In the genomic region with DNA sequence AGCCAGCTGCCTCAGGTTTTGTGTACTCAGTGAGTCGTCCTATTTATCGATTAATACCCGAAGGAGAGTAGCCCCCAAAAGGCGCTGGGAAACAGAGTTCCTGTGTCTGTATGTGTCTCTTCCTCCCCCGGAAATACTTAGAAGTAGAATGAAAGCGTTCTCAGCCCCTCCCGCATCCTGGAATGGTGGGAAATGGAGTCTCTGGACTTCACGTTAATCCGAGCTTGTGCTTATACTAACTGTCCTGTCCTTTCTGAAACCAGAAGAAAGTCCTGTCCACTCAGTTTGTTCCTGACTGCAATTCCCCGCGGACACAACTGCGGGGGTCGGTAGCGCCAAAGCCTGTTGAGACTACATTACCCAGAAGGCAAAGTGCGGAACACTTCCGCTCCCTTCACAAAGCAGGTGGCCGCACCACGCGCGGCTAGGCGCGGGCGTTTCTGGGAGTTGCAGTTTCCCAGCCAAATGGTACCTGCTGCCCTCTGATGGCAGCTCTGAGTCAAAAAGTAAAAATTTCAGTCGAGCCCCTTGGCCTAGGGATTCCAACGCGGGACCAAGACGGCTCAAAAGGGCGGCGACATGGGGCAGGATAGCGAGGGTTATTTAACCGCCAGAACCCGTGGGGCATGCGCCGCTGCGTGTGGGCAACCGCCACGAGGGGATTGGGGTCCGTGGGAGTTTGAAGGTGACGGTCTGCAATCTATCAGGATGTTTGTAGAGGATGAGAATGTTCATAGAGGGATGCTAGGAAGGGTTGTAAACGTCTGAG, we compare ENCODE assay signal across 8 cellular contexts. TPM values are rescaled to one million over a fixed set of nuclear protein-coding genes. Genes with fewer than 3 reads are reported as not detected.
DNase-seq lines count a peak whose midpoint lies in the region; ATAC-seq, FAIRE-seq and TF ChIP-seq lines count a peak whose summit lies in the region.

No MANE protein-coding gene starts in this region.

- TF ChIP-seq RAD21 in A549 (conservative IDR thresholded peaks at IDR 0.05 in 1 of 2, IDR thresholded peaks at IDR 0.05 in 1 of 2): peak; percentile 54 to 64

- peak; percentile 99 for DNase-seq in A549 (ENCODE audit: low read depth in 1 of 2, low spot score in 1 of 2)
- peak; percentile 90 to 97 for DNase-seq in NCI-H446 (lab: John Stamatoyannopoulos, UW)
- peak; percentile 88 for DNase-seq in activated CD4-positive, alpha-beta T cell treated with anti-CD3 and anti-CD28 coated beads for 1 hour
- no peak for DNase-seq in chondrocyte (ENCODE audit: low spot score)
- peak; percentile 71 for DNase-seq in kidney epithelial cell (ENCODE audit: low read depth)
- DNase-seq in stimulated activated CD4-positive, alpha-beta T cell treated with anti-CD3 and anti-CD28 coated beads, Interleukin-15, amount 100 ng/mL, for 24 hours: peak; percentile 95

- peak overlapping the region; percentile 87 to 90 for H3K27ac ChIP-seq in A549

- ATAC-seq in A549: peak; percentile 44 to 64
- peak; percentile 39 for ATAC-seq in HG03175 (IDR thresholded peaks at IDR 0.05; ENCODE audit: unreplicated experiment)

- no peaks in the 10 kb centered on the region for H3K9me3 Mint-ChIP-seq in chondrocyte (ENCODE audit: low read depth)

- WGBS in A549 (ENCODE audit: missing lambda C conversion rate): 3% methylated on average over 40 of the region's 40 CpGs

- H3K27me3 ChIP-seq in kidney epithelial cell (ENCODE audit: control insufficient read depth, insufficient read depth, low read length): no peaks in the 10 kb centered on the region

- CTCF ChIA-PET in A549 (lab: Yijun Ruan, JAX): interaction anchor here (0.8 to 21.7 kb wide), 25 partner anchors 8 to 180 kb away, joined by 3 to 616 read pairs (median 7); a partner anchor contains a TSS

- FAIRE-seq in A549 (lab: Jason Lieb, UNC): peak; percentile 100

- TF ChIP-seq POLR2A in A549 (IDR thresholded peaks at IDR 0.05; ENCODE audit: low read length): peak; percentile 18; the same call in 1 of the 2 replicates
- peak; percentile 27 for TF ChIP-seq POLR2A in GM18526 (IDR thresholded peaks at IDR 0.05; ENCODE audit: extremely low read depth, insufficient read length)

- H3K27ac Mint-ChIP-seq in chondrocyte (ENCODE audit: unreplicated experiment): peak overlapping the region; percentile 96

- no peaks in the 10 kb centered on the region for H3K36me3 Mint-ChIP-seq in chondrocyte (ENCODE audit: low read depth)

- no peaks in the 10 kb centered on the region for H3K27me3 Mint-ChIP-seq in chondrocyte (ENCODE audit: low read depth)

- no peaks in the 10 kb centered on the region for H3K9me3 ChIP-seq in A549

- H3K4me1 Mint-ChIP-seq in chondrocyte (ENCODE audit: low read depth): peaks cover 59% of the 10 kb centered on the region

- peak overlapping the region; percentile 82 for H3K4me3 Mint-ChIP-seq in chondrocyte (ENCODE audit: unreplicated experiment)

- peaks cover 60% of the 10 kb centered on the region for H3K4me1 ChIP-seq in A549

- POLR2A ChIA-PET in A549 (lab: Yijun Ruan, JAX): interaction anchor here (0.6 to 3.9 kb wide), 8 partner anchors 11 to 152 kb away, joined by 3 to 56 read pairs (median 3); a partner anchor contains a TSS

- TF ChIP-seq EP300 in A549 (IDR thresholded peaks at IDR 0.05): no peak; a peak in 1 of 5 replicates

- H3K36me3 ChIP-seq in kidney epithelial cell (ENCODE audit: control insufficient read depth, insufficient read depth, low read length): peaks cover 1% of the 10 kb centered on the region

- TF ChIP-seq CTCF in A549 (IDR thresholded peaks at IDR 0.05) (peak; percentile 86), chondrocyte (IDR thresholded peaks at IDR 0.05) (peak; percentile 87), kidney epithelial cell (IDR thresholded peaks at IDR 0.05; ENCODE audit: insufficient read depth, low read length, poor library complexity, severe bottlenecking) (peak; percentile 59)

- H3K4me3 ChIP-seq in A549 (peak overlapping the region; percentile 65), kidney epithelial cell (ENCODE audit: low read depth, low read length) (peak overlapping the region; percentile 49)

- peak overlapping the region; percentile 95 for H3K4me2 ChIP-seq in A549

TF ChIP-seq in A549, 52 proteins besides CTCF, POLR2A, EP300 and RAD21 (continues in another document):
- TF ChIP-seq MAFK (IDR thresholded peaks at IDR 0.05; ENCODE audit: partially characterized antibody) (peak; percentile 2), FOSL2 (IDR thresholded peaks at IDR 0.05) (no peak), FOSL2 (CRISPR knock-in tag; IDR thresholded peaks at IDR 0.05) (peak; percentile 57), FOSB (CRISPR knock-in tag; IDR thresholded peaks at IDR 0.05) (no peak), RFX5 (IDR thresholded peaks at IDR 0.05) (peak; percentile 47; the same call in 1 of the 2 replicates), KDM5A (IDR thresholded peaks at IDR 0.05) (no peak), BHLHE40 (IDR thresholded peaks at IDR 0.05; ENCODE audit: low read depth, low read length) (no peak), CHD2 (IDR thresholded peaks at IDR 0.05; ENCODE audit: low read length, partially characterized antibody) (no peak), HOXA7 (CRISPR knock-in tag; IDR thresholded peaks at IDR 0.05) (no peak), MYC (IDR thresholded peaks at IDR 0.05; ENCODE audit: borderline replicate concordance, low read length) (peak; percentile 92)
- TF ChIP-seq, protein P1, sequence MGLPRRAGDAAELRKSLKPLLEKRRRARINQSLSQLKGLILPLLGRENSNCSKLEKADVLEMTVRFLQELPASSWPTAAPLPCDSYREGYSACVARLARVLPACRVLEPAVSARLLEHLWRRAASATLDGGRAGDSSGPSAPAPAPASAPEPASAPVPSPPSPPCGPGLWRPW (IDR thresholded peaks at IDR 0.05): no peak
- TF ChIP-seq, protein P2, sequence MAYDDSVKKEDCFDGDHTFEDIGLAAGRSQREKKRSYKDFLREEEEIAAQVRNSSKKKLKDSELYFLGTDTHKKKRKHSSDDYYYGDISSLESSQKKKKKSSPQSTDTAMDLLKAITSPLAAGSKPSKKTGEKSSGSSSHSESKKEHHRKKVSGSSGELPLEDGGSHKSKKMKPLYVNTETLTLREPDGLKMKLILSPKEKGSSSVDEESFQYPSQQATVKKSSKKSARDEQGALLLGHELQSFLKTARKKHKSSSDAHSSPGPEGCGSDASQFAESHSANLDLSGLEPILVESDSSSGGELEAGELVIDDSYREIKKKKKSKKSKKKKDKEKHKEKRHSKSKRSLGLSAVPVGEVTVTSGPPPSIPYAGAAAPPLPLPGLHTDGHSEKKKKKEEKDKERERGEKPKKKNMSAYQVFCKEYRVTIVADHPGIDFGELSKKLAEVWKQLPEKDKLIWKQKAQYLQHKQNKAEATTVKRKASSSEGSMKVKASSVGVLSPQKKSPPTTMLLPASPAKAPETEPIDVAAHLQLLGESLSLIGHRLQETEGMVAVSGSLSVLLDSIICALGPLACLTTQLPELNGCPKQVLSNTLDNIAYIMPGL (CRISPR knock-in tag; IDR thresholded peaks at IDR 0.05; ENCODE audit: borderline replicate concordance): no peak
- TF ChIP-seq, protein P3, sequence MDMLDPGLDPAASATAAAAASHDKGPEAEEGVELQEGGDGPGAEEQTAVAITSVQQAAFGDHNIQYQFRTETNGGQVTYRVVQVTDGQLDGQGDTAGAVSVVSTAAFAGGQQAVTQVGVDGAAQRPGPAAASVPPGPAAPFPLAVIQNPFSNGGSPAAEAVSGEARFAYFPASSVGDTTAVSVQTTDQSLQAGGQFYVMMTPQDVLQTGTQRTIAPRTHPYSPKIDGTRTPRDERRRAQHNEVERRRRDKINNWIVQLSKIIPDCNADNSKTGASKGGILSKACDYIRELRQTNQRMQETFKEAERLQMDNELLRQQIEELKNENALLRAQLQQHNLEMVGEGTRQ (IDR thresholded peaks at IDR 0.05): peak; percentile 90

RNA-seq across cellular contexts. Expression of a gene that starts 2.2 kb away (rescaled TPM):
- 55.2 and 79.7 TPM in 2 replicates for polyA plus RNA-seq in A549 (2011; rRNA removed)
- polyA plus RNA-seq in A549 (2012; cell fraction: cytosol; rRNA removed): 82.6 and 118 TPM in 2 replicates
- polyA plus RNA-seq in A549 (2012; cell fraction: nucleus; rRNA removed): 80.7 and 99.8 TPM in 2 replicates
- 81.0 to 85.1 TPM (median 84.0 TPM) in 3 replicates for polyA plus RNA-seq in A549 (2017; fragmentation: RNase III; extraction: RNeasy Plus Mini Kit Qiagen cat#74134 plus additional on column Dnase treatment)
- 69.2 and 87.0 TPM in 2 replicates for polyA minus RNA-seq in A549 (2011; rRNA and poly(A)+ RNA removed)
- 38.9 to 43.6 TPM (median 42.0 TPM) in 3 replicates for total RNA-seq in chondrocyte
- total RNA-seq in kidney epithelial cell: 27.3 and 36.1 TPM in 2 replicates

RNA-seq across cellular contexts. Expression of a gene that starts 10.3 kb away (rescaled TPM):
- 71.9 and 103 TPM in 2 replicates for polyA plus RNA-seq in A549 (2011; rRNA removed)
- 115 and 150 TPM in 2 replicates for polyA plus RNA-seq in A549 (2012; cell fraction: cytosol; rRNA removed)
- 307 and 352 TPM in 2 replicates for polyA plus RNA-seq in A549 (2012; cell fraction: nucleus; rRNA removed)
- 107 to 123 TPM (median 120 TPM) in 3 replicates for polyA plus RNA-seq in A549 (2017; fragmentation: RNase III; extraction: RNeasy Plus Mini Kit Qiagen cat#74134 plus additional on column Dnase treatment)
- polyA minus RNA-seq in A549 (2011; rRNA and poly(A)+ RNA removed): 113 and 120 TPM in 2 replicates
- total RNA-seq in chondrocyte: 64.5 to 74.6 TPM (median 71.7 TPM) in 3 replicates
- total RNA-seq in kidney epithelial cell: 31.6 and 48.8 TPM in 2 replicates

RNA-seq across cellular contexts. Expression of a gene that starts 24.4 kb away (rescaled TPM):
- 7.2 and 7.7 TPM in 2 replicates for polyA plus RNA-seq in A549 (2011; rRNA removed)
- 26.8 and 35.8 TPM in 2 replicates for polyA plus RNA-seq in A549 (2012; cell fraction: cytosol; rRNA removed)
- 69.9 and 100.0 TPM in 2 replicates for polyA plus RNA-seq in A549 (2012; cell fraction: nucleus; rRNA removed)
- 46.8 to 56.4 TPM (median 53.1 TPM) in 3 replicates for polyA plus RNA-seq in A549 (2017; fragmentation: RNase III; extraction: RNeasy Plus Mini Kit Qiagen cat#74134 plus additional on column Dnase treatment)
- 7.0 and 11.0 TPM in 2 replicates for polyA minus RNA-seq in A549 (2011; rRNA and poly(A)+ RNA removed)
- 83.6 to 101 TPM (median 86.3 TPM) in 3 replicates for total RNA-seq in chondrocyte
- total RNA-seq in kidney epithelial cell: 39.4 and 41.7 TPM in 2 replicates

RNA-seq across cellular contexts. Expression of a gene that starts 24.5 kb away (rescaled TPM):
- polyA plus RNA-seq in A549 (2011; rRNA removed) (7.1 and 8.7 TPM in 2 replicates), A549 (2017; fragmentation: RNase III; extraction: RNeasy Plus Mini Kit Qiagen cat#74134 plus additional on column Dnase treatment) (12.2 to 12.9 TPM (median 12.6 TPM) in 3 replicates)
- polyA plus RNA-seq in A549 (2012; cell fraction: cytosol; rRNA removed): 5.9 and 8.4 TPM in 2 replicates
- 9.9 and 14.4 TPM in 2 replicates for polyA plus RNA-seq in A549 (2012; cell fraction: nucleus; rRNA removed)
- 22.7 and 24.7 TPM in 2 replicates for polyA minus RNA-seq in A549 (2011; rRNA and poly(A)+ RNA removed)
- total RNA-seq in chondrocyte (14.9 to 17.2 TPM (median 16.6 TPM) in 3 replicates), kidney epithelial cell (6.1 and 7.3 TPM in 2 replicates)

RNA-seq across cellular contexts. Expression of a gene that starts 27.2 kb away (rescaled TPM):
- polyA plus RNA-seq in A549 (2011; rRNA removed) (30.8 and 37.9 TPM in 2 replicates), A549 (2017; fragmentation: RNase III; extraction: RNeasy Plus Mini Kit Qiagen cat#74134 plus additional on column Dnase treatment) (39.7 to 54.1 TPM (median 43.2 TPM) in 3 replicates)
- 72.8 and 91.8 TPM in 2 replicates for polyA plus RNA-seq in A549 (2012; cell fraction: cytosol; rRNA removed)
- 65.3 and 65.8 TPM in 2 replicates for polyA plus RNA-seq in A549 (2012; cell fraction: nucleus; rRNA removed)
- 29.4 and 37.6 TPM in 2 replicates for polyA minus RNA-seq in A549 (2011; rRNA and poly(A)+ RNA removed)
- total RNA-seq in chondrocyte (15.5 to 19.9 TPM (median 18.7 TPM) in 3 replicates), kidney epithelial cell (42.9 and 47.3 TPM in 2 replicates)
